1 cellular context compared by ENCODE assay signal in the genomic region with DNA sequence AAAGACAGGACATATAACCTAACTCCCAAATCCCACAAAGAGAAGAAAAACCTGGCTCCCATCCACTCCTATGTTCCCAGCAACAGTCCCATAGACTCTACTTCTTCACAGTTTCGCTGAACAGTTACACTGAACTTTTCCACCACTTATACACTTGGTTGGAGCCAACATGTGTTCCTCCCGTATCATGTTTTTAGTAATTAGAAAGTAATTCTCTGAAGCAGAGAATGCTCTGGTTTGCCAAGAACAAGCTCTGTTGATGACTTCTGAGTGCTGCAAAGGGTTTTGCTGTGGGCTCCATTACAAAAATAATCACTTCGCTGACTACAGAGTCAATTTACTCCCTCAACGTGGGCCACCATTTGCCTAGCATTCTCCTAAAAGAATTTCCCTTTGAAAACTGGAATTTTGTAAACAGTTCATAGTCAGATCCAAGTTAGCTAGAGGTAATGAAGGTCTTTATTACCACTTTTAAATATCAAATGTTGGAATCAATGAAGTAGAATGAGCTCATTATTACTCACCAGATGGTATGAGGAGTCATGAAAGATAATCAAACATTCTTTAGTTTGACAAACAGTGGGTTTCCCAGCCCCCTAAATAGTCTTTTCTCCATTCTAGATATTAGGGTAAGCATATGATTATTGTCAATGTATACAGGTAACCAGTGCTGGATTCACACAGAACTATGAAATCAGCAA.
A peak's percentile ranks its signal among the peaks of the same experiment; 100 is the strongest.
TF ChIP-seq lines count a peak whose summit lies in the region.

No MANE protein-coding gene starts in this region.

TF ChIP-seq in IMR-90, 13 proteins besides CTCF, POLR2A, EP300 and RAD21:
- no peak for TF ChIP-seq ELK1 (IDR thresholded peaks at IDR 0.05; ENCODE audit: borderline replicate concordance, low read depth, low read length)
- peak; percentile 68 for TF ChIP-seq FOS (IDR thresholded peaks at IDR 0.05; ENCODE audit: low read depth, low read length)
- TF ChIP-seq BHLHE40 (IDR thresholded peaks at IDR 0.05; ENCODE audit: low read depth, low read length), result no peak
- TF ChIP-seq CHD1 (IDR thresholded peaks at IDR 0.05; ENCODE audit: low read depth, low read length), result no peak
